29 cellular contexts compared by ENCODE assay signal in genomic region chr6:162952343-162952871, GRCh38.
"Had no signal": no experiment of that assay in that cellular context is flagged by ENCODE, and none has a peak within 500 bp of the region (broad histone marks: within the 10 kb centered on the region; RNA-seq: fewer than 3 reads in every experiment).

No MANE protein-coding gene starts in this region.

- H3K4me1 Mint-ChIP-seq: stimulated activated effector memory CD8-positive, alpha-beta T cell treated with anti-CD3 and anti-CD28 coated beads, Interleukin-12 subunit alpha, Interleukin-12 subunit beta, amount 100 ng/mL, for 72 hours; stimulated activated memory B cell treated with anti-CD40 and anti-IgM and Interleukin-4, amounts not matched to agents 10 μg/mL and 1 μg/mL and 100 μg/mL, for 72 hours; stimulated activated naive B cell treated with anti-CD40 and anti-IgM and Interleukin-4, amounts not matched to agents 10 μg/mL and 1 μg/mL and 100 μg/mL, for 72 hours; stimulated activated naive CD8-positive, alpha-beta T cell treated with anti-CD3 and anti-CD28 coated beads, Interleukin-15, amount 100 ng/mL, for 72 hours had no signal

- H3K4me3 ChIP-seq: stomach, suprapubic skin, testis, thoracic aorta, thyroid gland, tibial artery, tibial nerve, transverse colon, upper lobe of left lung, upper lobe of right lung, uterus, vagina had no signal

- H3K36me3 ChIP-seq: stomach, suprapubic skin, thoracic aorta, thyroid gland, tibial artery, tibial nerve, transverse colon, upper lobe of left lung, upper lobe of right lung, uterus, vagina had no signal

- H3K4me3 Mint-ChIP-seq: stimulated activated effector memory CD8-positive, alpha-beta T cell treated with anti-CD3 and anti-CD28 coated beads, Interleukin-12 subunit alpha, Interleukin-12 subunit beta, amount 100 ng/mL, for 72 hours; stimulated activated memory B cell treated with anti-CD40 and anti-IgM and Interleukin-4, amounts not matched to agents 10 μg/mL and 1 μg/mL and 100 μg/mL, for 72 hours; stimulated activated naive B cell treated with anti-CD40 and anti-IgM and Interleukin-4, amounts not matched to agents 10 μg/mL and 1 μg/mL and 100 μg/mL, for 72 hours; stimulated activated naive CD8-positive, alpha-beta T cell treated with anti-CD3 and anti-CD28 coated beads, Interleukin-15, amount 100 ng/mL, for 72 hours; stimulated activated naive CD8-positive, alpha-beta T cell treated with anti-CD3 and anti-CD28 coated beads, Interleukin-15, Interleukin-2, amounts not matched to agents 100 ng/mL and 50 ng/mL, for 24 hours; type B pancreatic cell had no signal

- H3K27me3 ChIP-seq: stomach, suprapubic skin, testis, thyroid gland, tibial artery, tibial nerve, transverse colon, upper lobe of left lung, upper lobe of right lung, uterus, vagina had no signal

- DNase-seq: stimulated activated CD4-positive, alpha-beta T cell treated with anti-CD3 and anti-CD28 coated beads, Interleukin-2, amount 100 ng/mL, for 48 hours; stimulated activated CD4-positive, alpha-beta T cell treated with anti-CD3 and anti-CD28 coated beads, Interleukin-4, amount 100 ng/mL, for 1 hour; stimulated activated CD4-positive, alpha-beta T cell treated with anti-CD3 and anti-CD28 coated beads, Interleukin-4, amount 100 ng/mL, for 24 hours; stimulated activated CD4-positive, alpha-beta T cell treated with anti-CD3 and anti-CD28 coated beads, Interleukin-4, amount 100 ng/mL, for 4 hours; stimulated activated CD8-positive, alpha-beta memory T cell treated with anti-CD3 and anti-CD28 coated beads, Interleukin-4, amount 100 ng/mL, for 48 hours; stimulated activated naive B cell treated with anti-CD40 and anti-IgM and Interleukin-4, amounts not matched to agents 10 μg/mL and 1 μg/mL and 100 μg/mL, for 72 hours; stimulated activated naive CD4-positive, alpha-beta T cell; stimulated activated naive CD4-positive, alpha-beta T cell treated with Interleukin-2 at 50 U/mL for 16 hours; stimulated activated naive CD8-positive, alpha-beta T cell treated with anti-CD3 and anti-CD28 coated beads, Interleukin-15, amount 100 ng/mL, for 72 hours; stimulated activated naive CD8-positive, alpha-beta T cell treated with anti-CD3 and anti-CD28 coated beads, Interleukin-15, Interleukin-2, amounts not matched to agents 100 U/mL and 50 U/mL, for 24 hours; stomach; substantia nigra; testis; thyroid gland; tibial artery; transverse colon; trophoblast cell; upper lobe of left lung; upper lobe of right lung; uterus had no signal

- H3K27ac ChIP-seq: stomach, suprapubic skin, testis, thoracic aorta, thyroid gland, tibial artery, tibial nerve, transverse colon, upper lobe of left lung, upper lobe of right lung, uterus, vagina had no signal

- H3K27me3 Mint-ChIP-seq: stimulated activated memory B cell treated with anti-CD40 and anti-IgM and Interleukin-4, amounts not matched to agents 10 μg/mL and 1 μg/mL and 100 μg/mL, for 72 hours; stimulated activated naive B cell treated with anti-CD40 and anti-IgM and Interleukin-4, amounts not matched to agents 10 μg/mL and 1 μg/mL and 100 μg/mL, for 72 hours; stimulated activated naive CD8-positive, alpha-beta T cell treated with anti-CD3 and anti-CD28 coated beads, Interleukin-15, amount 100 ng/mL, for 72 hours; stimulated activated naive CD8-positive, alpha-beta T cell treated with anti-CD3 and anti-CD28 coated beads, Interleukin-15, Interleukin-2, amounts not matched to agents 100 ng/mL and 50 ng/mL, for 24 hours; type B pancreatic cell had no signal

- FAIRE-seq: urothelium cell line had no signal

- H3K9me3 ChIP-seq: stomach, suprapubic skin, testis, thoracic aorta, thyroid gland, tibial artery, tibial nerve, transverse colon, upper lobe of left lung, upper lobe of right lung, uterus, vagina had no signal

- H3K27ac Mint-ChIP-seq: stimulated activated effector memory CD8-positive, alpha-beta T cell treated with anti-CD3 and anti-CD28 coated beads, Interleukin-12 subunit alpha, Interleukin-12 subunit beta, amount 100 ng/mL, for 72 hours; stimulated activated memory B cell treated with anti-CD40 and anti-IgM and Interleukin-4, amounts not matched to agents 10 μg/mL and 1 μg/mL and 100 μg/mL, for 72 hours; stimulated activated naive B cell treated with anti-CD40 and anti-IgM and Interleukin-4, amounts not matched to agents 10 μg/mL and 1 μg/mL and 100 μg/mL, for 72 hours; stimulated activated naive CD8-positive, alpha-beta T cell treated with anti-CD3 and anti-CD28 coated beads, Interleukin-15, amount 100 ng/mL, for 72 hours; stimulated activated naive CD8-positive, alpha-beta T cell treated with anti-CD3 and anti-CD28 coated beads, Interleukin-15, Interleukin-2, amounts not matched to agents 100 ng/mL and 50 ng/mL, for 24 hours; type B pancreatic cell had no signal

- H3K9me3 Mint-ChIP-seq: stimulated activated memory B cell treated with anti-CD40 and anti-IgM and Interleukin-4, amounts not matched to agents 10 μg/mL and 1 μg/mL and 100 μg/mL, for 72 hours; type B pancreatic cell had no signal

- H3K4me1 ChIP-seq: stomach, suprapubic skin, testis, thyroid gland, tibial artery, tibial nerve, transverse colon, upper lobe of left lung, upper lobe of right lung, uterus, vagina had no signal

- ATAC-seq: stimulated activated effector memory CD8-positive, alpha-beta T cell treated with anti-CD3 and anti-CD28 coated beads, Interleukin-12 subunit alpha, Interleukin-12 subunit beta, amount 100 ng/mL, for 72 hours; stimulated activated memory B cell treated with anti-CD40 and anti-IgM and Interleukin-4, amounts not matched to agents 10 μg/mL and 1 μg/mL and 100 μg/mL, for 72 hours; stimulated activated naive B cell treated with anti-CD40 and anti-IgM and Interleukin-4, amounts not matched to agents 10 μg/mL and 1 μg/mL and 100 μg/mL, for 72 hours; stimulated activated naive CD8-positive, alpha-beta T cell treated with anti-CD3 and anti-CD28 coated beads, Interleukin-15, amount 100 ng/mL, for 72 hours; stimulated activated naive CD8-positive, alpha-beta T cell treated with anti-CD3 and anti-CD28 coated beads, Interleukin-15, Interleukin-2, amounts not matched to agents 100 U/mL and 50 U/mL, for 24 hours; upper lobe of right lung had no signal

- H3K36me3 Mint-ChIP-seq: stimulated activated effector memory CD8-positive, alpha-beta T cell treated with anti-CD3 and anti-CD28 coated beads, Interleukin-12 subunit alpha, Interleukin-12 subunit beta, amount 100 ng/mL, for 72 hours; stimulated activated memory B cell treated with anti-CD40 and anti-IgM and Interleukin-4, amounts not matched to agents 10 μg/mL and 1 μg/mL and 100 μg/mL, for 72 hours; stimulated activated naive B cell treated with anti-CD40 and anti-IgM and Interleukin-4, amounts not matched to agents 10 μg/mL and 1 μg/mL and 100 μg/mL, for 72 hours; type B pancreatic cell had no signal
